In genomic region chr17:61379457-61380216, GRCh38 we compare ENCODE assay signal across 1 cellular context.
TF ChIP-seq lines count a peak whose summit lies in the region.

No MANE protein-coding gene starts in this region.

TF ChIP-seq in SK-N-SH, 30 proteins besides CTCF, POLR2A, EP300 and RAD21 (continued from another document):
- no peak for TF ChIP-seq NRF1 (IDR thresholded peaks at IDR 0.05; ENCODE audit: low read depth, low read length)
- TF ChIP-seq TAF1 (IDR thresholded peaks at IDR 0.05; ENCODE audit: borderline replicate concordance, low read depth, low read length) = no peak
- no peak for TF ChIP-seq MEF2A (IDR thresholded peaks at IDR 0.05; ENCODE audit: borderline replicate concordance, low read depth)
